In the genomic region with DNA sequence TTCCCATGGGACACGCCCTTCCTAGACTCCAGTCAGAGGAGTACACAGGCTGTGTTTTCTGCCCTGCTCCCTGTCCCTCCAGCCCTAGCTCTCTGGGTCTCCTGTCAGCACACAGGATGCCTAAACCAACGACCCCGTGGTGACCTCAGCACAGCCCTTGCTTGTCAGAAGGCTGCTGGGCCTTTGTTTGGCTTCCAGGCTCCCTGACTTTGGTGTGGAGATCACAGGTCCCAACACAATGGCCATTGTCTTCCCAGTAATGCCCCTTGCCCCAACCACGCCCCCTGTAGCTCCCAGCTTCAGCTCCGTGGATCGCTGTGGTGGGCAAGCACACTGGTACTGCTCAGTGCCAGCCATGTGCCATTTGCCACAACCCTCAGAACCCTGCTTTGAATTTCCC, we compare ENCODE assay signal across 20 cellular contexts. TPM values are rescaled to one million over a fixed set of nuclear protein-coding genes. Genes with fewer than 3 reads are reported as not detected.
"Had no signal": no experiment of that assay in that cellular context is flagged by ENCODE, and none has a peak within 500 bp of the region (broad histone marks: within the 10 kb centered on the region; RNA-seq: fewer than 3 reads in every experiment).

No MANE protein-coding gene starts in this region.

- DNase-seq: activated CD4-positive, alpha-beta T cell treated with anti-CD3 and anti-CD28 coated beads, Interleukin-2, amount 50 U/mL, for 1 hour; activated CD8-positive, alpha-beta memory T cell treated with anti-CD3 and anti-CD28 coated beads for 24 hours; activated CD8-positive, alpha-beta memory T cell treated with anti-CD3 and anti-CD28 coated beads, Interleukin-2, amount 50 U/mL, for 48 hours; activated gamma-delta T cell treated with Interleukin-2 at 50 U/mL for 16 hours; activated T-cell treated with anti-CD3 and anti-CD28 coated beads, Interleukin-2, amount 50 U/mL, for 72 hours; foreskin melanocyte; glutamatergic neuron; hippocampal formation; lower lobe of right lung; midbrain; ovary; stimulated activated CD4-positive, alpha-beta T cell treated with anti-CD3 and anti-CD28 coated beads, Interleukin-2, amount 100 ng/mL, for 24 hours; stimulated activated naive CD4-positive, alpha-beta T cell treated with Interleukin-2 at 50 U/mL for 16 hours; T1000; thyroid gland had no signal

- H3K36me3 ChIP-seq: cardiac muscle cell, ovary, thyroid gland had no signal

- H3K27ac ChIP-seq: cardiac muscle cell, lower lobe of right lung, ovary, thyroid gland had no signal

- H3K9me3 ChIP-seq: lower lobe of right lung, ovary, thyroid gland had no signal

- H3K27me3 ChIP-seq: ovary, thyroid gland had no signal

- H3K9me3 Mint-ChIP-seq: activated T-cell treated with anti-CD3 and anti-CD28 coated beads, Interleukin-2, amount 50 U/mL, for 72 hours; dendritic cell treated with granulocyte-macrophage colony-stimulating factor and Interleukin-4, amounts not matched to agents 40 ng/mL and 50 ng/mL, for 4 days had no signal

- ATAC-seq: activated T-cell treated with anti-CD3 and anti-CD28 coated beads, Interleukin-2, amount 50 U/mL, for 72 hours; lower lobe of right lung had no signal

- H3K4me3 Mint-ChIP-seq: activated naive CD8-positive, alpha-beta T cell; activated T-cell treated with anti-CD3 and anti-CD28 coated beads, Interleukin-2, amount 50 U/mL, for 72 hours; dendritic cell treated with granulocyte-macrophage colony-stimulating factor and Interleukin-4, amounts not matched to agents 40 ng/mL and 50 ng/mL, for 4 days had no signal

- H3K27me3 Mint-ChIP-seq: activated naive CD8-positive, alpha-beta T cell had no signal

- H3K4me3 ChIP-seq: cardiac muscle cell, lower lobe of right lung, ovary, thyroid gland had no signal

- H3K36me3 Mint-ChIP-seq: activated naive CD8-positive, alpha-beta T cell had no signal

- H3K27ac Mint-ChIP-seq: activated naive CD8-positive, alpha-beta T cell; activated T-cell treated with anti-CD3 and anti-CD28 coated beads, Interleukin-2, amount 50 U/mL, for 72 hours; dendritic cell treated with granulocyte-macrophage colony-stimulating factor and Interleukin-4, amounts not matched to agents 40 ng/mL and 50 ng/mL, for 4 days had no signal

RNA-seq across cellular contexts. Expression of a gene that starts 15.0 kb away (rescaled TPM):
- total RNA-seq: cardiac muscle cell, subcutaneous adipose tissue, thyroid gland had no signal
- polyA plus RNA-seq: cardiac muscle cell, keratinocyte had no signal
